In the genomic region with DNA sequence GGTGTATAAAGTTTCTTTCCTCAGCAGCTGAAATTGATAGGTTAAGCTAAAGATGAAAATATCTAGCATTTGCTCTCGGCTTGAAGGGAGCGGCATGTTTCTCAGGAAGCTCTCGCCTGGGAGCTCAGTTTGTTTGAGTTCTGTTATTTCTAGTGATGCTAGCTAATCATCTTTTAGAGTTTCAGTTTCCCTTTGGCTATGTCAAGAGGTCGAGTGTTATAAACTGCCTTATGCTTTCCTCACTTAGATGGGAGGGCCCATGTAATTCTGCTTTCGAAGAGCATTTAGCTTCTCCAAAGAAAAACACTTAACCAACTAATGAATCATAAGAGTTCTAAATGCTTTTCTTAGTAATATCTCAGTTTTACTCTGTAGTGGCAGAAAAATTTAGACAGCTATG, we compare ENCODE assay signal across 8 cellular contexts. TPM values are rescaled to one million over a fixed set of nuclear protein-coding genes. Genes with fewer than 3 reads are reported as not detected.
DNase-seq lines count a peak whose midpoint lies in the region; ATAC-seq lines count a peak whose summit lies in the region.

No MANE protein-coding gene starts in this region.

- no peaks in the 10 kb centered on the region for H3K27me3 Mint-ChIP-seq in CD4-positive, CD25-positive, alpha-beta regulatory T cell
- no peaks in the 10 kb centered on the region for H3K27me3 Mint-ChIP-seq in activated naive CD8-positive, alpha-beta T cell treated with anti-CD3 and anti-CD28 coated beads for 36 hours

- H3K27ac Mint-ChIP-seq in CD4-positive, CD25-positive, alpha-beta regulatory T cell: peak overlapping the region; percentile 88 to 93 (median 92)
- peak overlapping the region; percentile 69 for H3K27ac Mint-ChIP-seq in activated naive CD8-positive, alpha-beta T cell treated with anti-CD3 and anti-CD28 coated beads for 36 hours

- no peaks in the 10 kb centered on the region for H3K9me3 ChIP-seq in CD4-positive, CD25-positive, alpha-beta regulatory T cell (ENCODE audit: control insufficient read depth in 2 of 2, low read length in 2 of 2)

- peaks cover 15% of the 10 kb centered on the region for H3K36me3 Mint-ChIP-seq in CD4-positive, CD25-positive, alpha-beta regulatory T cell
- no peaks in the 10 kb centered on the region for H3K36me3 Mint-ChIP-seq in activated naive CD8-positive, alpha-beta T cell treated with anti-CD3 and anti-CD28 coated beads for 36 hours

- DNase-seq in CD4-positive, CD25-positive, alpha-beta regulatory T cell: peak in 2 of 3 donors; percentile 59 to 86
- no peak for DNase-seq in activated naive CD8-positive, alpha-beta T cell treated with anti-CD3 and anti-CD28 coated beads for 36 hours
- DNase-seq in medulla oblongata (ENCODE audit: extremely low spot score): peak; percentile 71
- DNase-seq in hippocampal formation (lab: John Stamatoyannopoulos, UW): no peak
- DNase-seq in G401 (ENCODE audit: low spot score): no peak
- DNase-seq in NCI-H524 (lab: John Stamatoyannopoulos, UW): no peak

- peaks cover 0 to 5% (median 2%) of the 10 kb centered on the region in 7 donors for H3K9me3 Mint-ChIP-seq in CD4-positive, CD25-positive, alpha-beta regulatory T cell
- H3K9me3 Mint-ChIP-seq in activated naive CD8-positive, alpha-beta T cell treated with anti-CD3 and anti-CD28 coated beads for 36 hours: peaks cover 10% of the 10 kb centered on the region

- H3K4me1 ChIP-seq in CD4-positive, CD25-positive, alpha-beta regulatory T cell (ENCODE audit: control insufficient read depth, insufficient read depth, low read length, poor library complexity, severe bottlenecking): peaks cover 44% of the 10 kb centered on the region

- H3K36me3 ChIP-seq in CD4-positive, CD25-positive, alpha-beta regulatory T cell (ENCODE audit: control insufficient read depth, insufficient read depth, low read length): no peaks in the 10 kb centered on the region

- H3K4me3 ChIP-seq in CD4-positive, CD25-positive, alpha-beta regulatory T cell (ENCODE audit: low read depth, low read length): peak overlapping the region; percentile 78

- H3K4me1 Mint-ChIP-seq in CD4-positive, CD25-positive, alpha-beta regulatory T cell: peaks cover 54 to 68% (median 63%) of the 10 kb centered on the region in 4 donors
- H3K4me1 Mint-ChIP-seq in activated naive CD8-positive, alpha-beta T cell treated with anti-CD3 and anti-CD28 coated beads for 36 hours: peaks cover 38% of the 10 kb centered on the region

- in situ Hi-C loops in G401 (cut with HindIII; ENCODE audit: low sequenced_read_pairs): no loop called here

- no peaks in the 10 kb centered on the region for H3K27me3 ChIP-seq in CD4-positive, CD25-positive, alpha-beta regulatory T cell (ENCODE audit: control insufficient read depth, insufficient read depth, low read length)

- peak overlapping the region; percentile 84 for H3K27ac ChIP-seq in CD4-positive, CD25-positive, alpha-beta regulatory T cell (ENCODE audit: insufficient read depth, low read length, poor library complexity, severe bottlenecking)

- ATAC-seq in CD4-positive, CD25-positive, alpha-beta regulatory T cell (ENCODE audit: low read depth in 2 of 2): peak; percentile 92 to 93
- ATAC-seq in GM19351 (IDR thresholded peaks at IDR 0.05; ENCODE audit: unreplicated experiment) (peak; percentile 98), HG03280 (IDR thresholded peaks at IDR 0.05; ENCODE audit: unreplicated experiment) (peak; percentile 95)

- peak overlapping the region; percentile 53 to 84 (median 82) for H3K4me3 Mint-ChIP-seq in CD4-positive, CD25-positive, alpha-beta regulatory T cell
- H3K4me3 Mint-ChIP-seq in activated naive CD8-positive, alpha-beta T cell treated with anti-CD3 and anti-CD28 coated beads for 36 hours: peak overlapping the region; percentile 61

RNA-seq across cellular contexts. Expression of a gene that starts 33.6 kb away (rescaled TPM):
- 37.8 TPM for total RNA-seq in CD4-positive, CD25-positive, alpha-beta regulatory T cell
- 10 to 100 TPM; 17.3 to 21.3 (median 19.2) TPM for polyA plus RNA-seq in CD4-positive, CD25-positive, alpha-beta regulatory T cell
- under 1 TPM; 0.22 to 0.23 TPM for total RNA-seq in activated naive CD8-positive, alpha-beta T cell treated with anti-CD3 and anti-CD28 coated beads for 36 hours
- total RNA-seq in G401 (2014; rRNA removed; shearing (Covaris generic)): not detected in 2 replicates

RNA-seq across cellular contexts. Expression of a gene that starts 52.9 kb away (rescaled TPM):
- not detected for total RNA-seq in CD4-positive, CD25-positive, alpha-beta regulatory T cell
- under 1 TPM in 1 of 4 donors, not detected in 3; 0.06 TPM for polyA plus RNA-seq in CD4-positive, CD25-positive, alpha-beta regulatory T cell
- total RNA-seq in activated naive CD8-positive, alpha-beta T cell treated with anti-CD3 and anti-CD28 coated beads for 36 hours: not detected
- not detected in 2 replicates for total RNA-seq in G401 (2014; rRNA removed; shearing (Covaris generic))

Comparison
In these comparisons a context has a peak if more than half of its experiments do, and no peak if none do; other contexts are left out.
1. DNase-seq: peak in CD4-positive, CD25-positive, alpha-beta regulatory T cell (2 of 3) and medulla oblongata (single experiment); none in activated naive CD8-positive, alpha-beta T cell treated with anti-CD3 and anti-CD28 coated beads for 36 hours (single experiment), hippocampal formation (0 of 2), G401 (single experiment) and NCI-H524 (0 of 2).
2. RNA of a gene that starts 33.6 kb away (total RNA-seq): 37.8 TPM in CD4-positive, CD25-positive, alpha-beta regulatory T cell (single experiment); 0.22 to 0.23 TPM in activated naive CD8-positive, alpha-beta T cell treated with anti-CD3 and anti-CD28 coated beads for 36 hours and not detected in G401; every median in the first group is over 10 times any median in the second.
3. Peak in every context shown above with its lines, with median percentiles within 50 percentile points of each other: ATAC-seq.